Comparison of ENCODE assay signal across 16 cellular contexts in the genomic region with DNA sequence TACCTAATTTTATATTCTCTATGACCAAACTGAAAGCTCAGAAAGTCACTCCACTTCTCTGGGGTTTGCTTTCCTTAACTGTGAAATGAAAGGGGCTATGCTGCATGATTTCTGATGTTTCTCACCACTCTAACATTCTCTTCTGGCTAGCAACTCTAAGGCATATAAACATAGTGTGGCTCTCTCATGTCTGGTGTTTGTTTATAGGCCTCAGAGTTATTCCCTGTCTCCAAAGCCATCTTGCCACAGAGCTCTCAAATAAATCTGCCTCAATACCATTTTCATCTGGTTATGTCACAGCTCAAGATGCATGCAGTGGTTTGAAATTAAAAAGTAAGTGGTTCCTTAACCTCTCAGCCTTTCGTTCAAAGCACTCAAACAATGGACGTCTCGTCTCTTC.
"Had no signal": no experiment of that assay in that cellular context is flagged by ENCODE, and none has a peak within 500 bp of the region (broad histone marks: within the 10 kb centered on the region; RNA-seq: fewer than 3 reads in every experiment).

No MANE protein-coding gene starts in this region.

- H3K27ac Mint-ChIP-seq: activated naive CD8-positive, alpha-beta T cell treated with anti-CD3 and anti-CD28 coated beads for 36 hours; activated T-cell treated with anti-CD3 and anti-CD28 coated beads, Interleukin-2, amount 50 U/mL, for 24 hours; natural killer cell; type B pancreatic cell had no signal

- H3K4me3 Mint-ChIP-seq: activated naive CD8-positive, alpha-beta T cell treated with anti-CD3 and anti-CD28 coated beads for 36 hours; activated T-cell treated with anti-CD3 and anti-CD28 coated beads, Interleukin-2, amount 50 U/mL, for 24 hours; natural killer cell; type B pancreatic cell had no signal

- H3K27me3 Mint-ChIP-seq: activated naive CD8-positive, alpha-beta T cell treated with anti-CD3 and anti-CD28 coated beads for 36 hours; activated T-cell treated with anti-CD3 and anti-CD28 coated beads, Interleukin-2, amount 50 U/mL, for 24 hours; type B pancreatic cell had no signal

- H3K27me3 ChIP-seq: colonic mucosa had no signal

- DNase-seq: activated CD4-positive, alpha-beta T cell treated with anti-CD3 and anti-CD28 coated beads, Interleukin-2, amount 50 U/mL, for 4 hours; activated CD4-positive, CD25-positive, alpha-beta regulatory T cell treated with anti-CD3 and anti-CD28 coated beads, Interleukin-2, amount 50 U/mL, for 72 hours; activated effector memory CD4-positive, alpha-beta T cell treated with anti-CD3 and anti-CD28 coated beads, Interleukin-2, amount 50 U/mL, for 16 hours; activated naive CD8-positive, alpha-beta T cell treated with anti-CD3 and anti-CD28 coated beads for 36 hours; activated T-cell treated with anti-CD3 and anti-CD28 coated beads, Interleukin-2, amount 50 U/mL, for 24 hours; colonic mucosa; hypothalamus; mammary epithelial cell; natural killer cell; occipital lobe; stimulated activated CD4-positive, alpha-beta T cell treated with anti-CD3 and anti-CD28 coated beads, Interleukin-12 subunit alpha, Interleukin-12 subunit beta, amount 100 ng/mL, for 4 hours; stimulated activated naive CD4-positive, alpha-beta T cell; substantia nigra had no signal

- H3K27ac ChIP-seq: colonic mucosa had no signal

- H3K9me3 Mint-ChIP-seq: type B pancreatic cell had no signal

- H3K4me3 ChIP-seq: colonic mucosa had no signal

- ATAC-seq: left lobe of liver, natural killer cell, sciatic nerve had no signal

- H3K9me3 ChIP-seq: colonic mucosa had no signal

- H3K4me1 ChIP-seq: colonic mucosa had no signal
